ENCODE assay signal across 5 cellular contexts in the genomic region with DNA sequence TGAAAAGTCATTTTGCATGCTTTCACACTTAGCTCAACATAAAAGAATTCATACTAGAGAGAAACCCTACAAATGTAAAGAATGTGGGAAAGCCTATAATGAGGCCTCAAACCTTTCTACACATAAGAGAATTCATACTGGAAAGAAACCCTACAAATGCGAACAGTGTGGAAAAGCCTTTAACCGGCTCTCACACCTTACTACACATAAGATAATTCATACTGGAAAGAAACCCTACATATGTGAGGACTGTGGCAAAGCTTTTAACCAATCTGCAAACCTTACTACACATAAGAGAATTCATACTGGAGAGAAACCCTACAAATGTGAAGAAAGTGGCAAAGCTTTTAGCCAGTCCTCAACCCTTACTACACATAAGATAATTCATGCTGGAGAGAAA. TPM values are rescaled to one million over a fixed set of nuclear protein-coding genes. Genes with fewer than 3 reads are reported as not detected.
"Had no signal": no experiment of that assay in that cellular context is flagged by ENCODE, and none has a peak within 500 bp of the region (broad histone marks: within the 10 kb centered on the region; RNA-seq: fewer than 3 reads in every experiment).

No MANE protein-coding gene starts in this region.

RNA-seq across cellular contexts. Expression of a gene that starts 51.4 kb away (rescaled TPM):
- total RNA-seq: neural crest cell, osteocyte, progenitor cell of endocrine pancreas, smooth muscle cell had no signal
- polyA plus RNA-seq: neural cell, smooth muscle cell had no signal
